In the genomic region with DNA sequence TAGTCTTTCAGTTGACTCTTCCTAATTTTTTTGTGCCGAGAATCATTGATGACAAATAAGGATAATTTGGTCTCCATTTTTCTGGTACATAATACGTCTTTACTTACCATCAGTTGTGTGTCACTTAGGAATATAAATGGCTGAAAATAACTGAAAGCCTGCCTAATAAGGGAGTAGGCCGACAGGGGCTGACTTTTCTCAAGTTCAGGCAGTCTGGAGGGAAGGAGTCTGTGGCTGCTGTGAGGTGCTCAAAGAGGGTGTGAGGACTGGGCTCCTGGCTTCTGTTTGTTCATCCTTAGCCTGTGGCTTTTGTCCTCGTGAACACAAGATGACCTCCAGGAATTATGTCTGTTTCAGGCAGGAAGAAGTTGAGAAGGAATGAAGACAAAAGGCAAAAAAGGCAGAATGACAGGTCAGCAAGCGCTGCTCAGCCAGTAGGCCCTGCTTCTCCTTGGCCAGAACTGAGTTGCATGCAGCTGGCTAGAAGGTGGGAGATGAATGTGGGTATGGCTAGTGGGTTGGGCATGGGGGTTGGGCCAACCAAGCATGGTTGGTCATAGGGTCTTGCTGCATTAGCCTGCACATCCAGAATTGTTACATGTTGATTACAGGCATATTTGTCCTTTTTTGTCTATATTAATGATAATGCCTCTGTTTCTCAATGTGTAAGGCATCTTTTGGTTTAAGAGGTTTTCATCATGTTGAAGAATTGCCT, we compare ENCODE assay signal across 33 cellular contexts. TPM values are rescaled to one million over a fixed set of nuclear protein-coding genes. Genes with fewer than 3 reads are reported as not detected.
A peak's percentile ranks its signal among the peaks of the same experiment; 100 is the strongest.
DNase-seq lines count a peak whose midpoint lies in the region; ATAC-seq, FAIRE-seq and TF ChIP-seq lines count a peak whose summit lies in the region.
"Had no signal": no experiment of that assay in that cellular context is flagged by ENCODE, and none has a peak within 500 bp of the region (broad histone marks: within the 10 kb centered on the region; RNA-seq: fewer than 3 reads in every experiment).

No MANE protein-coding gene starts in this region.

- no peaks in the 10 kb centered on the region for H3K27me3 ChIP-seq in cardiac muscle cell
- H3K27me3 ChIP-seq in heart right ventricle, result no peaks in the 10 kb centered on the region
- no peaks in the 10 kb centered on the region for H3K27me3 ChIP-seq in adrenal gland
- H3K27me3 ChIP-seq in aorta (ENCODE audit: control insufficient read depth in 1 of 2, insufficient read depth in 2 of 2, low read length in 1 of 2), result no peaks in the 10 kb centered on the region
- H3K27me3 ChIP-seq: gastroesophageal sphincter, MG63, stomach, upper lobe of left lung had no signal

- H3K4me1 Mint-ChIP-seq in nephron progenitor cell, result peaks cover 43% of the 10 kb centered on the region

- no peak for DNase-seq in cardiac muscle cell (ENCODE audit: low read depth in 1 of 2, low spot score in 1 of 2)
- no peak for DNase-seq in heart right ventricle
- DNase-seq in adrenal gland, result no peak
- DNase-seq in nephron progenitor cell, result no peak
- DNase-seq in aorta, result no peak
- DNase-seq in GM12892 (ENCODE audit: insufficient read length), result no peak
- DNase-seq in substantia nigra (lab: John Stamatoyannopoulos, UW), result no peak
- DNase-seq: activated CD4-positive, CD25-positive, alpha-beta regulatory T cell; activated gamma-delta T cell; activated T-cell treated with anti-CD3 and anti-CD28 coated beads, Interleukin-2, amount 50 U/mL, for 24 hours; CD4-positive, CD25-positive, alpha-beta regulatory T cell; DND-41; GF-D8; hypothalamus; immature natural killer cell; KG1; left colon; MG63; NCI-H2081; NCI-H2227 treated with DMSO at 0.1 percent for 48 hours; NCI-H526; NK-92 treated with Interleukin-12 subunit alpha and Interleukin-12 subunit beta, amount 100 ng/mL, for 24 hours; posterior cingulate gyrus; stimulated activated CD4-positive, alpha-beta T cell treated with anti-CD3 and anti-CD28 coated beads, Interleukin-12 subunit alpha, Interleukin-12 subunit beta, amount 100 ng/mL, for 4 hours; stimulated activated CD4-positive, alpha-beta T cell treated with anti-CD3 and anti-CD28 coated beads, Interleukin-2, amount 100 ng/mL, for 48 hours; stomach; T-helper 1 cell; upper lobe of left lung had no signal

- ATAC-seq in heart right ventricle, result no peak
- ATAC-seq in aorta (ENCODE audit: low FRiP score), result no peak
- ATAC-seq in GM18505 (IDR thresholded peaks at IDR 0.05; ENCODE audit: unreplicated experiment), result no peak
- ATAC-seq: gastroesophageal sphincter, left colon, sciatic nerve had no signal

- FAIRE-seq in GM12892 (lab: Jason Lieb, UNC), result no peak
- FAIRE-seq: A204.1 had no signal

- TF ChIP-seq POLR2A in adrenal gland (IDR thresholded peaks at IDR 0.05), result no peak
- no peak for TF ChIP-seq POLR2A in GM18505 (IDR thresholded peaks at IDR 0.05; ENCODE audit: borderline replicate concordance, extremely low read depth, insufficient read depth, insufficient read length)
- no peak for TF ChIP-seq POLR2A in GM12892 (IDR thresholded peaks at IDR 0.05; ENCODE audit: low read depth, low read length)

- H3K27me3 Mint-ChIP-seq in nephron progenitor cell (ENCODE audit: low read depth, poor library complexity), result no peaks in the 10 kb centered on the region
- H3K27me3 Mint-ChIP-seq: activated T-cell treated with anti-CD3 and anti-CD28 coated beads, Interleukin-2, amount 50 U/mL, for 24 hours; CD4-positive, CD25-positive, alpha-beta regulatory T cell had no signal

- TF ChIP-seq CTCF in cardiac muscle cell (IDR thresholded peaks at IDR 0.05; ENCODE audit: low read depth, low read length) (no peak), heart right ventricle (IDR thresholded peaks at IDR 0.05) (no peak), adrenal gland (IDR thresholded peaks at IDR 0.05) (no peak), nephron progenitor cell (IDR thresholded peaks at IDR 0.05) (no peak)

- H3K36me3 Mint-ChIP-seq in nephron progenitor cell (ENCODE audit: low read depth), result peaks cover 56% of the 10 kb centered on the region
- H3K36me3 Mint-ChIP-seq: immature natural killer cell had no signal

- 81 to 83% methylated on average over 5 of the region's 5 CpGs for WGBS in heart right ventricle, 2 donors
- 64 to 75% (median 69%) methylated on average over 5 of the region's 5 CpGs for WGBS in adrenal gland, 4 donors
- 61 to 64% methylated on average over 5 of the region's 5 CpGs for WGBS in aorta, 2 donors

- intact Hi-C loops in heart right ventricle (cut with DNase I) (loop anchor here in 1 of 10 donors (10.0 kb wide), 1 partner anchor 47 kb away; no protein-coding TSS in a partner anchor), adrenal gland (cut with DNase I) (no loop called here), aorta (cut with DNase I) (no loop called here)

- peak overlapping the region; percentile 66 for H3K27ac ChIP-seq in cardiac muscle cell
- H3K27ac ChIP-seq in heart right ventricle, result peak overlapping the region in 5 of 10 donors; percentile 3 to 44 (median 13)
- peak overlapping the region; percentile 67 to 85 (median 82) for H3K27ac ChIP-seq in adrenal gland
- peak overlapping the region; percentile 1 to 80 for H3K27ac ChIP-seq in aorta (ENCODE audit: low read depth in 1 of 2, low read length in 2 of 2)
- H3K27ac ChIP-seq in substantia nigra (ENCODE audit: low read depth, low read length, poor library complexity, severe bottlenecking), result no peak overlapping the region
- H3K27ac ChIP-seq: gastroesophageal sphincter, SK-N-MC, upper lobe of left lung had no signal

- no peak overlapping the region for H3K4me3 Mint-ChIP-seq in nephron progenitor cell
- H3K4me3 Mint-ChIP-seq: activated T-cell treated with anti-CD3 and anti-CD28 coated beads, Interleukin-2, amount 50 U/mL, for 24 hours had no signal

- H3K36me3 ChIP-seq in cardiac muscle cell (no peaks in the 10 kb centered on the region), heart right ventricle (no peaks in the 10 kb centered on the region), adrenal gland (replicated peaks in 1 of 2) (no peaks in the 10 kb centered on the region), aorta (ENCODE audit: control insufficient read depth in 1 of 2, insufficient read depth in 2 of 2, low read length in 1 of 2) (no peaks in the 10 kb centered on the region)
- H3K36me3 ChIP-seq: gastroesophageal sphincter, MG63, stomach, upper lobe of left lung had no signal

- H3K4me3 ChIP-seq in cardiac muscle cell, result no peak overlapping the region
- H3K4me3 ChIP-seq in heart right ventricle, result no peak overlapping the region
- no peak overlapping the region for H3K4me3 ChIP-seq in adrenal gland
- no peak overlapping the region for H3K4me3 ChIP-seq in aorta (ENCODE audit: low read length in 2 of 2)
- H3K4me3 ChIP-seq: gastroesophageal sphincter, MG63, SK-N-MC, stomach, upper lobe of left lung had no signal

- peak overlapping the region; percentile 42 for H3K27ac Mint-ChIP-seq in nephron progenitor cell
- H3K27ac Mint-ChIP-seq: activated T-cell treated with anti-CD3 and anti-CD28 coated beads, Interleukin-2, amount 50 U/mL, for 24 hours had no signal

- peaks cover 20% of the 10 kb centered on the region for H3K4me1 ChIP-seq in cardiac muscle cell (ENCODE audit: low read depth)
- H3K4me1 ChIP-seq in heart right ventricle, result peaks cover 0 to 64% (median 46%) of the 10 kb centered on the region in 9 donors
- peaks cover 40 to 74% of the 10 kb centered on the region in 2 donors for H3K4me1 ChIP-seq in adrenal gland (replicated peaks in 1 of 2)
- H3K4me1 ChIP-seq in aorta (ENCODE audit: control insufficient read depth in 1 of 2, insufficient read depth in 2 of 2, low read length in 2 of 2), result peaks cover 3 to 11% of the 10 kb centered on the region in 2 donors

- H3K9me3 ChIP-seq in cardiac muscle cell (ENCODE audit: low read depth) (no peaks in the 10 kb centered on the region), heart right ventricle (no peaks in the 10 kb centered on the region), adrenal gland (replicated peaks in 1 of 3) (no peaks in the 10 kb centered on the region), aorta (ENCODE audit: control insufficient read depth, low read length) (no peaks in the 10 kb centered on the region)
- H3K9me3 ChIP-seq: gastroesophageal sphincter, MG63, stomach, upper lobe of left lung had no signal

- peaks cover 7% of the 10 kb centered on the region for H3K9me3 Mint-ChIP-seq in nephron progenitor cell
- H3K9me3 Mint-ChIP-seq: activated T-cell treated with anti-CD3 and anti-CD28 coated beads, Interleukin-2, amount 50 U/mL, for 24 hours; CD4-positive, CD25-positive, alpha-beta regulatory T cell; immature natural killer cell had no signal

RNA-seq across cellular contexts. Expression of gene IGF1R, which starts 29.2 kb away (rescaled TPM):
- total RNA-seq in cardiac muscle cell, result 51.6 and 92.4 TPM in 2 replicates
- 9.5 and 13.5 TPM in 2 replicates for polyA plus RNA-seq in cardiac muscle cell
- 10 to 100 TPM; 32.3 to 88.2 (median 50.0) TPM for total RNA-seq in heart right ventricle
- polyA plus RNA-seq in heart right ventricle, result 1 to 10 TPM; 3.4 to 8.4 TPM
- total RNA-seq in adrenal gland, result 100 to 1,000 TPM in 1 of 8 donors, 10 to 100 TPM in 7; 44.1 to 138 (median 72.5) TPM
- polyA plus RNA-seq in adrenal gland, result 10 to 100 TPM in 2 of 3 donors, 1 to 10 TPM in 1; 8.6 to 27.4 (median 11.2) TPM
- total RNA-seq in aorta, result 100 to 1,000 TPM in 1 of 2 donors, 10 to 100 TPM in 1; 88.8 to 137 TPM
- polyA plus RNA-seq in aorta, result 10 to 100 TPM in 1 of 2 donors, 1 to 10 TPM in 1; 7.5 to 12.7 TPM
- polyA plus RNA-seq in GM12892 (2012; ENCODE audit: missing spikeins), result 1.7 TPM
